8 cellular contexts compared by ENCODE assay signal in the genomic region with DNA sequence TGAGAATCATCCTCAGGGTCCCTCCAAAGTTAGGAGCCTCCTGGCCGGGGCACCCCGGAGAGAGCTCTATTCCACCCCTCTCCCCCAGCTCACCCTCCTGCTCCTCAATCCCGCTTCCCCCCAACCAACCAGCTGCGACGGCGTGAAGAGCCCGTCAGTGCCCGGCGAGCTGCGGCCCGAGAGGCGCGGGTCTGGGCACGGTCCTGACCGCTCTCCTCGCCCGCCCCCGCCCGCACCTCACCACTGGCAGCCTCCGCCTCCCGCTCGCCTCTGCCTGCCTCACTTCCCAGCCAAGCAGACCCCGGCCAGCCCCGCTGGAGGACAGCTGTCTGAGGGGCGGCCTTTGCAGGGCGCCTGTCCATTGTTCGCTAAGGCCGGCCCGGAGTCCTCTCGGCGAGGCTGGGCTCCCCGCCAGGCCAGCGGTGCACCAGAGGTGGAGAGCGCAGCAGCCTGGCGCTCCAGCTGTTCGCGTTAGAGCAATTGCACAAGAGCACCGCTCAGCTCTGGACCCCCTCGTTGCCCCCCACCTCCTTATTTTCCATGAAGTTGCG. TPM values are rescaled to one million over a fixed set of nuclear protein-coding genes. Genes with fewer than 3 reads are reported as not detected.
A peak's percentile ranks its signal among the peaks of the same experiment; 100 is the strongest.
DNase-seq lines count a peak whose midpoint lies in the region; ATAC-seq and TF ChIP-seq lines count a peak whose summit lies in the region.

No MANE protein-coding gene starts in this region.

- peaks cover 20% of the 10 kb centered on the region; the same call in 1 of the 2 replicates for H3K79me2 ChIP-seq in KMS-11 (ENCODE audit: insufficient read depth, low read depth)
- H3K79me2 ChIP-seq in parathyroid adenoma = peaks cover 2% of the 10 kb centered on the region

- H3K27me3 Mint-ChIP-seq in CD8-positive, alpha-beta memory T cell = peaks cover 19 to 40% of the 10 kb centered on the region in 2 donors
- H3K27me3 Mint-ChIP-seq in activated naive CD4-positive, alpha-beta T cell treated with anti-CD3 and anti-CD28 coated beads, Interleukin-2, amount 10 ng/mL, durations not matched to agents 7 days and 5 days = peaks cover 40% of the 10 kb centered on the region

- H3K9me3 ChIP-seq in CD8-positive, alpha-beta memory T cell (ENCODE audit: low read length) = no peaks in the 10 kb centered on the region
- no peaks in the 10 kb centered on the region for H3K9me3 ChIP-seq in heart right ventricle
- no peaks in the 10 kb centered on the region for H3K9me3 ChIP-seq in parathyroid adenoma (ENCODE audit: control insufficient read depth, low read length)
- no peaks in the 10 kb centered on the region for H3K9me3 ChIP-seq in MG63

- no peaks in the 10 kb centered on the region for H4K20me1 ChIP-seq in KMS-11 (ENCODE audit: insufficient read depth)

- intact Hi-C loops in heart right ventricle (cut with DNase I) = loop anchor here in 8 of 10 donors (2.0 to 10.0 kb wide), 14 partner anchors 30 to 184 kb away; a partner anchor contains a TSS

- H3K9ac ChIP-seq in KMS-11 = peak overlapping the region; percentile 27; the same call in 1 of the 2 replicates
- peak overlapping the region; percentile 13 for H3K9ac ChIP-seq in parathyroid adenoma

- DNase-seq in CD8-positive, alpha-beta memory T cell = peak in 2 of 5 donors; percentile 6 to 47
- peak; percentile 21 for DNase-seq in activated naive CD4-positive, alpha-beta T cell treated with anti-CD3 and anti-CD28 coated beads, Interleukin-2, amount 10 ng/mL, durations not matched to agents 7 days and 5 days
- peak; percentile 78 to 85 for DNase-seq in heart right ventricle
- DNase-seq in LoVo (ENCODE audit: low spot score) = no peak
- DNase-seq in GM19238 (ENCODE audit: insufficient read length, low spot score) = no peak
- DNase-seq in MG63 = no peak

- H2AFZ ChIP-seq in KMS-11 (ENCODE audit: low read depth) (peak overlapping the region; percentile 66; the same call in 1 of the 2 replicates), parathyroid adenoma (peak overlapping the region; percentile 98)

- CTCF ChIA-PET in CD8-positive, alpha-beta memory T cell (lab: Charles Lee) = interaction anchor here (1.5 kb wide), 1 partner anchor 31 kb away, joined by 3 read pairs; no protein-coding TSS in a partner anchor
- CTCF ChIA-PET in activated naive CD4-positive, alpha-beta T cell treated with anti-CD3 and anti-CD28 coated beads, Interleukin-2, amount 10 ng/mL, durations not matched to agents 7 days and 5 days (lab: Charles Lee) = no interaction called here

- no peak overlapping the region for H3K27ac ChIP-seq in CD8-positive, alpha-beta memory T cell (ENCODE audit: low read depth, low read length)
- no peak overlapping the region for H3K27ac ChIP-seq in KMS-11
- peak overlapping the region; percentile 74 to 92 (median 86) for H3K27ac ChIP-seq in heart right ventricle
- H3K27ac ChIP-seq in parathyroid adenoma = peak overlapping the region; percentile 92

- peak overlapping the region; percentile 88 for H3K4me2 ChIP-seq in KMS-11
- H3K4me2 ChIP-seq in parathyroid adenoma (ENCODE audit: low read length) = peak overlapping the region; percentile 74

- peak overlapping the region; percentile 69 for H3K4me3 ChIP-seq in CD8-positive, alpha-beta memory T cell (ENCODE audit: low read length)
- no peak overlapping the region for H3K4me3 ChIP-seq in KMS-11 (IDR thresholded peaks at IDR 0.05; ENCODE audit: insufficient read depth, low read depth, low read length)
- H3K4me3 ChIP-seq in heart right ventricle = peak overlapping the region; percentile 66 to 89 (median 82)
- H3K4me3 ChIP-seq in parathyroid adenoma (ENCODE audit: low read depth, low read length) = peak overlapping the region; percentile 75
- H3K4me3 ChIP-seq in MG63 = no peak overlapping the region

- peaks cover 26% of the 10 kb centered on the region for H3K4me1 ChIP-seq in CD8-positive, alpha-beta memory T cell (ENCODE audit: insufficient read depth, low read length)
- H3K4me1 ChIP-seq in KMS-11 (ENCODE audit: low read depth, poor library complexity, severe bottlenecking) (peaks cover 48% of the 10 kb centered on the region), heart right ventricle (peaks cover 5 to 67% (median 46%) of the 10 kb centered on the region in 9 donors), parathyroid adenoma (peaks cover 35% of the 10 kb centered on the region)

- H3K36me3 ChIP-seq in CD8-positive, alpha-beta memory T cell (ENCODE audit: insufficient read depth, low read length) = no peaks in the 10 kb centered on the region
- no peaks in the 10 kb centered on the region for H3K36me3 ChIP-seq in KMS-11 (ENCODE audit: insufficient read depth)
- no peaks in the 10 kb centered on the region for H3K36me3 ChIP-seq in heart right ventricle
- H3K36me3 ChIP-seq in parathyroid adenoma (ENCODE audit: control insufficient read depth, insufficient read depth, low read length) = no peaks in the 10 kb centered on the region
- H3K36me3 ChIP-seq in MG63 = no peaks in the 10 kb centered on the region

- peaks cover 16 to 34% (median 25%) of the 10 kb centered on the region in 3 donors for H3K4me1 Mint-ChIP-seq in CD8-positive, alpha-beta memory T cell
- H3K4me1 Mint-ChIP-seq in activated naive CD4-positive, alpha-beta T cell treated with anti-CD3 and anti-CD28 coated beads, Interleukin-2, amount 10 ng/mL, durations not matched to agents 7 days and 5 days = peaks cover 25% of the 10 kb centered on the region

- no peak for TF ChIP-seq CTCF in KMS-11 (conservative IDR thresholded peaks at IDR 0.05; ENCODE audit: low read depth, low read length)
- TF ChIP-seq CTCF in heart right ventricle (IDR thresholded peaks at IDR 0.05) = no peak
- no peak for TF ChIP-seq CTCF in parathyroid adenoma (IDR thresholded peaks at IDR 0.05)

- peak overlapping the region; percentile 85 to 96 (median 87) for H3K4me3 Mint-ChIP-seq in CD8-positive, alpha-beta memory T cell
- H3K4me3 Mint-ChIP-seq in activated naive CD4-positive, alpha-beta T cell treated with anti-CD3 and anti-CD28 coated beads, Interleukin-2, amount 10 ng/mL, durations not matched to agents 7 days and 5 days = peak overlapping the region; percentile 78

- H3K9me3 Mint-ChIP-seq in CD8-positive, alpha-beta memory T cell = peaks cover 0 to 2% (median 0%) of the 10 kb centered on the region in 5 donors
- H3K9me3 Mint-ChIP-seq in activated naive CD4-positive, alpha-beta T cell treated with anti-CD3 and anti-CD28 coated beads, Interleukin-2, amount 10 ng/mL, durations not matched to agents 7 days and 5 days = no peaks in the 10 kb centered on the region

- POLR2A ChIA-PET in CD8-positive, alpha-beta memory T cell (lab: Charles Lee) = interaction anchor here (0.7 kb wide), 1 partner anchor 32 kb away, joined by 3 read pairs; a partner anchor contains a TSS

- 1% methylated on average over 39 to 40 of the region's 40 CpGs for WGBS in heart right ventricle, 2 donors

- peaks cover 0 to 5% (median 0%) of the 10 kb centered on the region in 3 donors for H3K36me3 Mint-ChIP-seq in CD8-positive, alpha-beta memory T cell
- H3K36me3 Mint-ChIP-seq in activated naive CD4-positive, alpha-beta T cell treated with anti-CD3 and anti-CD28 coated beads, Interleukin-2, amount 10 ng/mL, durations not matched to agents 7 days and 5 days = peaks cover 3% of the 10 kb centered on the region

- no peak overlapping the region for H3K27ac Mint-ChIP-seq in CD8-positive, alpha-beta memory T cell
- no peak overlapping the region for H3K27ac Mint-ChIP-seq in activated naive CD4-positive, alpha-beta T cell treated with anti-CD3 and anti-CD28 coated beads, Interleukin-2, amount 10 ng/mL, durations not matched to agents 7 days and 5 days

- H3K27me3 ChIP-seq in CD8-positive, alpha-beta memory T cell (ENCODE audit: insufficient read depth, low read length, poor library complexity, severe bottlenecking) = peaks cover 56% of the 10 kb centered on the region
- no peaks in the 10 kb centered on the region for H3K27me3 ChIP-seq in KMS-11 (ENCODE audit: insufficient read depth, low read depth)
- H3K27me3 ChIP-seq in heart right ventricle = peaks cover 0 to 69% (median 0%) of the 10 kb centered on the region in 7 donors
- no peaks in the 10 kb centered on the region for H3K27me3 ChIP-seq in parathyroid adenoma (ENCODE audit: control insufficient read depth, insufficient read depth, low read length)
- peaks cover 21% of the 10 kb centered on the region for H3K27me3 ChIP-seq in MG63

- peak; percentile 50 to 70 (median 56) for ATAC-seq in heart right ventricle

RNA-seq across cellular contexts. Expression of a gene that starts 1.2 kb away (rescaled TPM):
- total RNA-seq in CD8-positive, alpha-beta memory T cell = 1 to 10 TPM in 1 of 2 experiments, under 1 TPM in 1; 0.79 to 1.0 TPM
- 0.30 TPM for polyA plus RNA-seq in CD8-positive, alpha-beta memory T cell
- 10 to 100 TPM; 11.1 to 25.3 (median 19.6) TPM for total RNA-seq in heart right ventricle
- 1 to 10 TPM; 5.2 to 9.7 TPM for polyA plus RNA-seq in heart right ventricle
- total RNA-seq in MG63 (2014; rRNA removed; shearing (Covaris generic); ENCODE audit: low replicate concordance) = 0.12 and 0.69 TPM in 2 replicates

RNA-seq across cellular contexts. Expression of a gene that starts 31.8 kb away (rescaled TPM):
- total RNA-seq in CD8-positive, alpha-beta memory T cell = 10 to 100 TPM; 13.7 to 14.2 TPM
- polyA plus RNA-seq in CD8-positive, alpha-beta memory T cell = 13.4 TPM
- 10 to 100 TPM; 15.5 to 22.2 (median 19.7) TPM for total RNA-seq in heart right ventricle
- 1 to 10 TPM; 5.5 to 9.2 TPM for polyA plus RNA-seq in heart right ventricle
- total RNA-seq in MG63 (2014; rRNA removed; shearing (Covaris generic); ENCODE audit: low replicate concordance) = 13.9 and 24.3 TPM in 2 replicates

Comparison
In these comparisons a context has a peak if more than half of its experiments do, and no peak if none do; other contexts are left out.
1. DNase-seq: peak in activated naive CD4-positive, alpha-beta T cell treated with anti-CD3 and anti-CD28 coated beads, Interleukin-2, amount 10 ng/mL, durations not matched to agents 7 days and 5 days (single experiment) and heart right ventricle (2 of 2); none in LoVo (single experiment), GM19238 (single experiment) and MG63 (single experiment).
2. H3K27ac ChIP-seq: peak in heart right ventricle (10 of 10) and parathyroid adenoma (single experiment); none in CD8-positive, alpha-beta memory T cell (single experiment) and KMS-11 (single experiment).
3. H3K4me3 ChIP-seq: peak in CD8-positive, alpha-beta memory T cell (single experiment), heart right ventricle (10 of 10) and parathyroid adenoma (single experiment); none in KMS-11 (single experiment) and MG63 (single experiment).